26 cellular contexts compared by ENCODE assay signal in genomic region chr3:43915546-43915945, GRCh38.
"Had no signal": no experiment of that assay in that cellular context is flagged by ENCODE, and none has a peak within 500 bp of the region (broad histone marks: within the 10 kb centered on the region; RNA-seq: fewer than 3 reads in every experiment).

No MANE protein-coding gene starts in this region.

- H3K27me3 ChIP-seq: ascending aorta, breast epithelium, cardiac muscle cell, colonic mucosa had no signal

- ATAC-seq: activated CD4-positive, alpha-beta T cell treated with anti-CD3 and anti-CD28 coated beads for 36 hours; activated naive CD4-positive, alpha-beta T cell treated with anti-CD3 and anti-CD28 coated beads, Interleukin-2, amount 50 U/mL, for 72 hours; activated T-cell treated with anti-CD3 and anti-CD28 coated beads, Interleukin-2, amount 50 U/mL, for 72 hours; T-helper 17 cell had no signal

- H3K4me3 ChIP-seq: ascending aorta, breast epithelium, cardiac muscle cell, colonic mucosa had no signal

- H3K9me3 ChIP-seq: ascending aorta, colonic mucosa had no signal

- H3K4me1 ChIP-seq: ascending aorta, breast epithelium, colonic mucosa had no signal

- H3K27ac ChIP-seq: ascending aorta, breast epithelium, cardiac muscle cell, colonic mucosa, epithelial cell of prostate had no signal

- H3K36me3 ChIP-seq: ascending aorta, breast epithelium, cardiac muscle cell, colonic mucosa had no signal

- DNase-seq: activated CD4-positive, alpha-beta memory T cell treated with anti-CD3 and anti-CD28 coated beads, Interleukin-2, amount 10 ng/mL, durations not matched to agents 7 days and 5 days; activated CD4-positive, alpha-beta T cell treated with anti-CD3 and anti-CD28 coated beads for 36 hours; activated CD4-positive, alpha-beta T cell treated with anti-CD3 and anti-CD28 coated beads, Interleukin-2, amount 10 ng/mL, durations not matched to agents 24 days and 14 days; activated CD4-positive, CD25-positive, alpha-beta regulatory T cell; activated CD4-positive, CD25-positive, alpha-beta regulatory T cell treated with anti-CD3 and anti-CD28 coated beads, Interleukin-2, amount 50 U/mL, for 72 hours; activated CD8-positive, alpha-beta memory T cell treated with anti-CD3 and anti-CD28 coated beads, Interleukin-2, amount 50 U/mL, for 48 hours; activated gamma-delta T cell; activated naive CD4-positive, alpha-beta T cell; activated naive CD4-positive, alpha-beta T cell treated with anti-CD3 and anti-CD28 coated beads, Interleukin-2, amount 10 ng/mL, durations not matched to agents 7 days and 5 days; activated naive CD8-positive, alpha-beta T cell treated with anti-CD3 and anti-CD28 coated beads, Interleukin-2, amount 10 ng/mL, durations not matched to agents 7 days and 5 days; activated T-cell treated with anti-CD3 and anti-CD28 coated beads for 4 hours; activated T-cell treated with anti-CD3 and anti-CD28 coated beads, Interleukin-2, amount 50 U/mL, for 24 hours; activated T-cell treated with anti-CD3 and anti-CD28 coated beads, Interleukin-2, amount 50 U/mL, for 72 hours; central memory CD4-positive, alpha-beta T cell; cerebellar nuclear complex; colonic mucosa; effector CD8-positive, alpha-beta T cell; head of caudate nucleus; T-helper 1 cell; T-helper 17 cell; T1000 had no signal
